ENCODE assay signal across 19 cellular contexts in the genomic region with DNA sequence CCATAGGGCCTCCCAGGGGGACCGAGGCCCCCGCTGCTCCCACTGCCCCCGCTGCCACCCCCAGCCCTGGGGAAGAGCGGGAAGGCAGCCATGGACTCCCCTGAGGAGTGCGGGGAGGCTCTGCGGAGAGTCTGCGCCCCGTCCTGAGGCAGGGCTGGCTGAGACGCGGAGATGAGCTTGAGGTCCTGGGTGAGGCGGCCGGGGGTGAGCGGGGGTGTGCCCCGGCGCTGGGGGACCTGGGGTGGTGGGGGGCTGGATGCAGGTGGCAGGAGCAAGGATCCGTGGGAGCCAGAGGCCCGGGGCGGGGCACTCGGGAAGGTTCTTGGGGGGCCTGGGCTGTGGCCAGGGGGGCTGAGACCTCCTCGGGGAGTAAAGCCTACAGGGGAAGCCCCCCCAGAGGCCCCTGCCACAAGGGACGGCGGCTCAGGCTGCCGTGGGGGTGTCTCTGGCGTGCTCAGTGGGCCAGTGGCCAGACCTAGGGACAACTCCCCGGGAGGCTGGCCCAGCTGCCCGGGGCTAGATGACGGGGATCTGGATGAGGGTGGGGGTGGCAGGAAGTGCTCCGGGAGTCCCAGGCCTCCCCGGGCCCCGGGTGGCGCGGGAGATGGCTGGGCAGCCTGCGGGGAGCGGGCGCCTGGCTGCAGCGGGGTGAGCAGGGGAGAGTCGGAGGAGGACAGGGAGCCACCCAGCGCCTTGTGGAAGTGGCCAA. TPM values are rescaled to one million over a fixed set of nuclear protein-coding genes. Genes with fewer than 3 reads are reported as not detected.
DNase-seq lines count a peak whose midpoint lies in the region; ATAC-seq and TF ChIP-seq lines count a peak whose summit lies in the region.
"Had no signal": no experiment of that assay in that cellular context is flagged by ENCODE, and none has a peak within 500 bp of the region (broad histone marks: within the 10 kb centered on the region; RNA-seq: fewer than 3 reads in every experiment).

No MANE protein-coding gene starts in this region.

- H3K9me3 ChIP-seq in BLaER1 (no peaks in the 10 kb centered on the region), RWPE2 (ENCODE audit: severe bottlenecking) (no peaks in the 10 kb centered on the region)

- H3K9me3 Mint-ChIP-seq in activated CD4-positive, alpha-beta T cell treated with anti-CD3 and anti-CD28 coated beads for 36 hours (ENCODE audit: low read depth) = no peaks in the 10 kb centered on the region
- H3K9me3 Mint-ChIP-seq in activated T-cell treated with anti-CD3 and anti-CD28 coated beads, Interleukin-2, amount 50 U/mL, for 4 hours = no peaks in the 10 kb centered on the region
- H3K9me3 Mint-ChIP-seq: CD4-positive, CD25-positive, alpha-beta regulatory T cell had no signal

- H3K4me1 Mint-ChIP-seq in activated CD4-positive, alpha-beta T cell treated with anti-CD3 and anti-CD28 coated beads for 36 hours = no peaks in the 10 kb centered on the region
- H3K4me1 Mint-ChIP-seq in activated T-cell treated with anti-CD3 and anti-CD28 coated beads, Interleukin-2, amount 50 U/mL, for 4 hours (ENCODE audit: low read depth) = no peaks in the 10 kb centered on the region

- CTCF ChIA-PET in activated CD4-positive, alpha-beta T cell treated with anti-CD3 and anti-CD28 coated beads for 36 hours (lab: Charles Lee) = no interaction called here

- no peak for TF ChIP-seq CTCF in RWPE2 (IDR thresholded peaks at IDR 0.05; ENCODE audit: poor library complexity, severe bottlenecking)

- intact Hi-C loops in activated CD4-positive, alpha-beta T cell treated with anti-CD3 and anti-CD28 coated beads for 36 hours (cut with DNase I, micrococcal nuclease) = loop anchor here in 1 of 2 experiments (10.0 kb wide), 1 partner anchor 62 kb away; no protein-coding TSS in a partner anchor

- H3K27ac ChIP-seq in BLaER1 (peak overlapping the region; percentile 85), RWPE2 (ENCODE audit: poor library complexity, severe bottlenecking) (no peak overlapping the region)

- H3K27me3 Mint-ChIP-seq in activated CD4-positive, alpha-beta T cell treated with anti-CD3 and anti-CD28 coated beads for 36 hours = peaks cover 7% of the 10 kb centered on the region
- peaks cover 14% of the 10 kb centered on the region for H3K27me3 Mint-ChIP-seq in activated T-cell treated with anti-CD3 and anti-CD28 coated beads, Interleukin-2, amount 50 U/mL, for 4 hours (ENCODE audit: low read depth)
- H3K27me3 Mint-ChIP-seq: CD4-positive, CD25-positive, alpha-beta regulatory T cell had no signal

- peaks cover 97% of the 10 kb centered on the region for H3K4me1 ChIP-seq in BLaER1
- H3K4me1 ChIP-seq in RWPE2 (ENCODE audit: insufficient read depth, poor library complexity, severe bottlenecking) = no peaks in the 10 kb centered on the region

- ATAC-seq in activated CD4-positive, alpha-beta T cell treated with anti-CD3 and anti-CD28 coated beads for 36 hours = no peak
- ATAC-seq in RWPE2 (ENCODE audit: low read depth) (no peak), HG03432 (IDR thresholded peaks at IDR 0.05; ENCODE audit: unreplicated experiment) (no peak)
- no peak for ATAC-seq in activated T-cell treated with anti-CD3 and anti-CD28 coated beads, Interleukin-2, amount 50 U/mL, for 4 hours

- H3K36me3 ChIP-seq in BLaER1 (no peaks in the 10 kb centered on the region), RWPE2 (ENCODE audit: low read depth) (no peaks in the 10 kb centered on the region)

- H3K27me3 ChIP-seq in BLaER1 (no peaks in the 10 kb centered on the region), RWPE2 (ENCODE audit: insufficient read depth, poor library complexity, severe bottlenecking) (peaks cover 15% of the 10 kb centered on the region)

- H3K4me3 ChIP-seq in BLaER1 = 0 out of 2 replicates have a peak overlapping the region, but pooled peaks have one; percentile 20
- H3K4me3 ChIP-seq in RWPE2 (ENCODE audit: severe bottlenecking) = no peak overlapping the region

- H4K20me1 ChIP-seq in BLaER1 = no peaks in the 10 kb centered on the region

- no peak overlapping the region for H3K4me3 Mint-ChIP-seq in activated CD4-positive, alpha-beta T cell treated with anti-CD3 and anti-CD28 coated beads for 36 hours
- no peak overlapping the region for H3K4me3 Mint-ChIP-seq in activated T-cell treated with anti-CD3 and anti-CD28 coated beads, Interleukin-2, amount 50 U/mL, for 4 hours
- H3K4me3 Mint-ChIP-seq: CD4-positive, CD25-positive, alpha-beta regulatory T cell had no signal

- no peaks in the 10 kb centered on the region for H3K36me3 Mint-ChIP-seq in activated CD4-positive, alpha-beta T cell treated with anti-CD3 and anti-CD28 coated beads for 36 hours (ENCODE audit: low read depth)
- H3K36me3 Mint-ChIP-seq in activated T-cell treated with anti-CD3 and anti-CD28 coated beads, Interleukin-2, amount 50 U/mL, for 4 hours (ENCODE audit: insufficient read depth) = no peaks in the 10 kb centered on the region
- H3K36me3 Mint-ChIP-seq: CD4-positive, CD25-positive, alpha-beta regulatory T cell had no signal

- POLR2A ChIA-PET in activated CD4-positive, alpha-beta T cell treated with anti-CD3 and anti-CD28 coated beads for 36 hours (lab: Charles Lee) = no interaction called here

- peak overlapping the region; percentile 94 for H3K4me2 ChIP-seq in BLaER1

- H3K9ac ChIP-seq in BLaER1 = peak overlapping the region; percentile 65

- no peak overlapping the region for H3K27ac Mint-ChIP-seq in activated CD4-positive, alpha-beta T cell treated with anti-CD3 and anti-CD28 coated beads for 36 hours
- H3K27ac Mint-ChIP-seq: CD4-positive, CD25-positive, alpha-beta regulatory T cell had no signal

- DNase-seq in activated CD4-positive, alpha-beta T cell treated with anti-CD3 and anti-CD28 coated beads for 36 hours = peak; percentile 1
- DNase-seq in activated CD4-positive, alpha-beta T cell treated with anti-CD3 and anti-CD28 coated beads, Interleukin-2, amount 50 U/mL, for 1 hour = no peak
- peak; percentile 66 for DNase-seq in RWPE2 (ENCODE audit: low spot score)
- peak; percentile 85 for DNase-seq in mesenteric fat pad (ENCODE audit: low spot score)
- no peak for DNase-seq in NOMO-1 treated with DMSO at 0.1 percent for 48 hours (lab: John Stamatoyannopoulos, UW; ENCODE audit: unreplicated experiment)
- no peak for DNase-seq in activated T-cell treated with anti-CD3 and anti-CD28 coated beads, Interleukin-2, amount 50 U/mL, for 4 hours
- DNase-seq: 8988T; CD4-positive, CD25-positive, alpha-beta regulatory T cell; COR-L47; DND-41; GOT3; KBM-7; NCI-H1105 treated with DMSO at 0.1 percent for 48 hours; NCI-H510A; NCI-H774; RPMI8226; SIG-M5 had no signal

RNA-seq across cellular contexts. Expression of gene HCN4, which starts 45.9 kb away (rescaled TPM):
- not detected for total RNA-seq in activated CD4-positive, alpha-beta T cell treated with anti-CD3 and anti-CD28 coated beads for 36 hours
- not detected for total RNA-seq in mesenteric fat pad
- total RNA-seq in activated T-cell treated with anti-CD3 and anti-CD28 coated beads, Interleukin-2, amount 50 U/mL, for 4 hours = not detected
- total RNA-seq: CD4-positive, CD25-positive, alpha-beta regulatory T cell had no signal

Comparison
In these comparisons a context has a peak if more than half of its experiments do, and no peak if none do; other contexts are left out.
1. DNase-seq: peak in activated CD4-positive, alpha-beta T cell treated with anti-CD3 and anti-CD28 coated beads for 36 hours (single experiment), RWPE2 (single experiment) and mesenteric fat pad (single experiment); none in activated CD4-positive, alpha-beta T cell treated with anti-CD3 and anti-CD28 coated beads, Interleukin-2, amount 50 U/mL, for 1 hour (single experiment), NOMO-1 treated with DMSO at 0.1 percent for 48 hours (single experiment) and activated T-cell treated with anti-CD3 and anti-CD28 coated beads, Interleukin-2, amount 50 U/mL, for 4 hours (single experiment).